Comparison of ENCODE assay signal across 11 cellular contexts in the genomic region with DNA sequence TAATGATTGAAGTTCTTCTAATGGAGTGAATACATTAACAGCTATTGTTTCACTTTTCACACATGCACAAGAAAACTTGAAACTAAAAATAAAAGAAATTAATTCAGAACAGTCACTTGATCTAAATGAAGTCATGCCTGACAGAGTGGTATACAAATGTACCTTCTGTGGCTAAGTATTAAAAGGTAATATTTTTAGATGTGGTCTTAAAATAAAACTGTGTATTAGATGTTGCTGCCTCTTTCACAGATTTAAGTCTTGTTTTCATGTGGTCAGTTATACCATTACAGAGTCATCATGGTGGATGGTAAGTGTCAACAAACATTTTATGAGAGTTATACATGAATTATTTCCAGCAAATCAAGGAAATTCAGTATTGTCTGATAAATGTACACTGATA.
"Had no signal": no experiment of that assay in that cellular context is flagged by ENCODE, and none has a peak within 500 bp of the region (broad histone marks: within the 10 kb centered on the region; RNA-seq: fewer than 3 reads in every experiment).

No MANE protein-coding gene starts in this region.

- ATAC-seq: HCT116, HepG2 had no signal

- H2AFZ ChIP-seq: GM23248 had no signal

- H3K9me3 ChIP-seq: HAP-1 had no signal

- FAIRE-seq: HepG2 had no signal

- DNase-seq: GM23248, GOT3, H7, HFFc6, Karpas-422, KBM-7 had no signal

- H3K4me2 ChIP-seq: KMS-11 had no signal

- H3K9ac ChIP-seq: GM23248, KMS-11 had no signal

- H3K27ac ChIP-seq: GM23248, HL-60, KMS-11 had no signal

- H3K4me3 ChIP-seq: GM23248, HAP-1 had no signal

- H3K36me3 ChIP-seq: HAP-1 had no signal
